14 cellular contexts compared by ENCODE assay signal in genomic region chr3:13747627-13748026, GRCh38.
DNase-seq lines count a peak whose midpoint lies in the region; ATAC-seq, FAIRE-seq and TF ChIP-seq lines count a peak whose summit lies in the region.
"Had no signal": no experiment of that assay in that cellular context is flagged by ENCODE, and none has a peak within 500 bp of the region (broad histone marks: within the 10 kb centered on the region; RNA-seq: fewer than 3 reads in every experiment).

No MANE protein-coding gene starts in this region.

- H2BK15ac ChIP-seq in H9 (ENCODE audit: low read depth, low read length): no peak overlapping the region
- no peak overlapping the region for H2BK15ac ChIP-seq in H1 (ENCODE audit: low read length)

- H3K79me1 ChIP-seq in H9 (ENCODE audit: insufficient read depth, low read depth, low read length, poor library complexity, severe bottlenecking) (no peaks in the 10 kb centered on the region), H1 (ENCODE audit: low read depth, low read length) (no peaks in the 10 kb centered on the region), trophoblast cell (ENCODE audit: low read length) (no peaks in the 10 kb centered on the region)

- no peak overlapping the region for H3K27ac ChIP-seq in H9 (ENCODE audit: insufficient read length, low read depth, low read length)
- no peak overlapping the region; the same call in 1 of the 2 replicates for H3K27ac ChIP-seq in H1 (ENCODE audit: low read depth, low read length)
- no peak overlapping the region for H3K27ac ChIP-seq in trophoblast cell (ENCODE audit: low read depth, low read length)
- H3K27ac ChIP-seq in pancreas: no peak overlapping the region
- H3K27ac ChIP-seq: 22Rv1, GM23248 had no signal

- H4K12ac ChIP-seq in trophoblast cell (ENCODE audit: low read depth, low read length): no peak overlapping the region

- H3K23ac ChIP-seq in H9 (ENCODE audit: insufficient read length, low read depth, low read length) (no peak overlapping the region), H1 (ENCODE audit: insufficient read length) (no peak overlapping the region), trophoblast cell (ENCODE audit: low read length) (peak overlapping the region; percentile 64)

- TF ChIP-seq EP300 in H1 (IDR thresholded peaks at IDR 0.05; ENCODE audit: borderline replicate concordance in 1 of 2, low read depth in 2 of 2, low read length in 2 of 2): no peak

- H3K23me2 ChIP-seq in H9 (ENCODE audit: insufficient read length, low read depth, low read length, poor library complexity, severe bottlenecking) (no peaks in the 10 kb centered on the region), H1 (ENCODE audit: low read depth, low read length) (0 out of 2 replicates have a peak, but pooled peaks cover 2% of the 10 kb centered on the region)

- no peaks in the 10 kb centered on the region for H3K36me3 ChIP-seq in H1 (ENCODE audit: control insufficient read depth in 2 of 4, insufficient read depth in 4 of 4, low read length in 3 of 4)
- H3K36me3 ChIP-seq in trophoblast cell (ENCODE audit: control insufficient read depth in 1 of 2, insufficient read depth in 2 of 2, low read length in 2 of 2): no peaks in the 10 kb centered on the region
- no peaks in the 10 kb centered on the region for H3K36me3 ChIP-seq in pancreas

- H3K4me3 Mint-ChIP-seq in activated CD4-positive, alpha-beta T cell treated with anti-CD3 and anti-CD28 coated beads, Interleukin-2, amount 10 ng/mL, durations not matched to agents 24 days and 14 days: no peak overlapping the region
- no peak overlapping the region for H3K4me3 Mint-ChIP-seq in H9
- H3K4me3 Mint-ChIP-seq: CD8-positive, alpha-beta memory T cell had no signal

- WGBS in H9 (ENCODE audit: extremely low coverage, insufficient read length, low lambda C conversion rate): no CpG with 5 or more reads among the region's 5 CpGs
- 95% methylated on average over 5 of the region's 5 CpGs; no CpG with 5 or more reads in 1 of the 2 experiments for WGBS in H1 (ENCODE audit: extremely low coverage in 1 of 2, insufficient coverage in 1 of 2, insufficient read length in 1 of 2, insufficient replicate concordance in 2 of 2, low coverage in 1 of 2, low lambda C conversion rate in 2 of 2, missing lambda C conversion rate in 1 of 2), 2 experiments
- no CpG with 5 or more reads among the region's 5 CpGs for WGBS in trophoblast cell (ENCODE audit: extremely low coverage, insufficient coverage, insufficient read length)
- whole genome bisulfite sequencing in pancreas, 2 donors: 85 to 88% methylated on average over 5 of the region's 5 CpGs

- H4K20me1 ChIP-seq in H9 (ENCODE audit: control insufficient read depth, insufficient read depth, insufficient read length): no peaks in the 10 kb centered on the region
- peaks cover 0 to 2% of the 10 kb centered on the region in 2 experiments for H4K20me1 ChIP-seq in H1 (replicated peaks in 1 of 2; ENCODE audit: control insufficient read depth in 1 of 2, insufficient read depth in 2 of 2, low read length in 2 of 2)

- H2AK5ac ChIP-seq in H9 (ENCODE audit: insufficient read length, low read length) (no peak overlapping the region), H1 (ENCODE audit: low read depth, low read length) (peak overlapping the region; percentile 25; the same call in 1 of the 2 replicates), trophoblast cell (ENCODE audit: low read length) (no peak overlapping the region)

- H3K9ac ChIP-seq in H9 (ENCODE audit: extremely low read depth, insufficient read length, low read length) (no peak overlapping the region), H1 (replicated peaks in 1 of 4; ENCODE audit: extremely low read depth in 1 of 4, low read depth in 3 of 4, low read length in 3 of 4) (no peak overlapping the region), trophoblast cell (ENCODE audit: low read length) (no peak overlapping the region)
- H3K9ac ChIP-seq: GM23248 had no signal

- peak overlapping the region; percentile 30 for H4K8ac ChIP-seq in H9 (replicated peaks; ENCODE audit: insufficient read length, low read depth, low read length)
- H4K8ac ChIP-seq in H1 (ENCODE audit: extremely low read depth, insufficient read depth, low read length): no peak overlapping the region
- no peak overlapping the region for H4K8ac ChIP-seq in trophoblast cell (ENCODE audit: low read depth, low read length)

- DNase-seq in activated CD4-positive, alpha-beta T cell treated with anti-CD3 and anti-CD28 coated beads, Interleukin-2, amount 10 ng/mL, durations not matched to agents 24 days and 14 days: peak; percentile 43
- no peak for DNase-seq in activated CD4-positive, alpha-beta T cell treated with anti-CD3 and anti-CD28 coated beads for 1 hour
- no peak for DNase-seq in H9
- no peak for DNase-seq in H1 (ENCODE audit: low read depth in 1 of 2, low spot score in 2 of 2)
- no peak for DNase-seq in trophoblast cell
- no peak for DNase-seq in DMS53 treated with DMSO at 0.1 percent for 48 hours (lab: John Stamatoyannopoulos, UW; ENCODE audit: unreplicated experiment)
- no peak for DNase-seq in pancreas
- DNase-seq: Caco-2; CD8-positive, alpha-beta memory T cell; DMS53; GM23248; H7 had no signal

- H3K79me2 ChIP-seq in H9 (ENCODE audit: insufficient read depth, low read length) (no peaks in the 10 kb centered on the region), H1 (ENCODE audit: control insufficient read depth in 1 of 2, insufficient read depth in 2 of 2, low read length in 2 of 2) (no peaks in the 10 kb centered on the region), trophoblast cell (ENCODE audit: control insufficient read depth, insufficient read depth, low read length, poor library complexity) (no peaks in the 10 kb centered on the region)

- no peak overlapping the region for H3K18ac ChIP-seq in H9 (ENCODE audit: insufficient read length, low read depth, low read length)
- no peak overlapping the region for H3K18ac ChIP-seq in H1 (ENCODE audit: extremely low read depth, low read length)
- H3K18ac ChIP-seq in trophoblast cell (ENCODE audit: low read length): no peak overlapping the region

- H3K27me3 ChIP-seq in H9 (ENCODE audit: insufficient read depth, low read length) (no peaks in the 10 kb centered on the region), H1 (replicated peaks in 1 of 4; ENCODE audit: control insufficient read depth in 3 of 4, extremely low read depth in 1 of 4, insufficient read depth in 3 of 4, low read length in 3 of 4) (no peaks in the 10 kb centered on the region), trophoblast cell (ENCODE audit: insufficient read depth, low read length) (no peaks in the 10 kb centered on the region), pancreas (no peaks in the 10 kb centered on the region)

- H4K5ac ChIP-seq in H9 (ENCODE audit: insufficient read length, low read depth, low read length) (no peak overlapping the region), H1 (ENCODE audit: insufficient read length, low read depth, low read length) (no peak overlapping the region)

- H2AFZ ChIP-seq in H9 (ENCODE audit: low read length): no peak overlapping the region
- no peak overlapping the region for H2AFZ ChIP-seq in H1 (ENCODE audit: low read length)
- H2AFZ ChIP-seq in trophoblast cell (ENCODE audit: insufficient read depth, low read length, poor library complexity): no peak overlapping the region
- H2AFZ ChIP-seq: GM23248 had no signal

- no peak overlapping the region for H3K27ac Mint-ChIP-seq in activated CD4-positive, alpha-beta T cell treated with anti-CD3 and anti-CD28 coated beads, Interleukin-2, amount 10 ng/mL, durations not matched to agents 24 days and 14 days
- H3K27ac Mint-ChIP-seq in H9: no peak overlapping the region; a peak in 1 of 7 replicates

- H3K9me3 ChIP-seq in H9 (ENCODE audit: control insufficient read depth, low read depth, low read length): no peaks in the 10 kb centered on the region
- H3K9me3 ChIP-seq in H1 (ENCODE audit: insufficient read depth in 2 of 2, low read depth in 1 of 2, low read length in 1 of 2): peaks cover 9 to 13% of the 10 kb centered on the region in 2 experiments; a peak in 1 of 4 replicates
- peaks cover 11% of the 10 kb centered on the region for H3K9me3 ChIP-seq in trophoblast cell (ENCODE audit: insufficient read depth, low read depth, low read length)
- no peaks in the 10 kb centered on the region for H3K9me3 ChIP-seq in pancreas
- H3K9me3 ChIP-seq: Caco-2 had no signal

- no peak for TF ChIP-seq RAD21 in H1 (IDR thresholded peaks at IDR 0.05 in 1 of 2, conservative IDR thresholded peaks at IDR 0.05 in 1 of 2; ENCODE audit: low read depth in 2 of 2, low read length in 2 of 2)

- no peak overlapping the region for H3T11ph ChIP-seq in H9 (ENCODE audit: low read length)

- H2BK5ac ChIP-seq in H9 (ENCODE audit: insufficient read length, low read length): no peak overlapping the region
- no peak overlapping the region for H2BK5ac ChIP-seq in H1 (ENCODE audit: low read depth, low read length)
- no peak overlapping the region for H2BK5ac ChIP-seq in trophoblast cell (ENCODE audit: low read depth, low read length, poor library complexity)

- no peak overlapping the region for H2BK120ac ChIP-seq in H9 (ENCODE audit: low read depth, low read length, poor library complexity, severe bottlenecking)
- no peak overlapping the region for H2BK120ac ChIP-seq in H1 (replicated peaks; ENCODE audit: low read depth, low read length)
- H2BK120ac ChIP-seq in trophoblast cell (ENCODE audit: insufficient read depth, low read length, poor library complexity): no peak overlapping the region

- H2BK12ac ChIP-seq in H9 (ENCODE audit: insufficient read length, low read depth, low read length) (no peak overlapping the region), H1 (ENCODE audit: low read depth, low read length) (peak overlapping the region; percentile 43; the same call in 1 of the 2 replicates), trophoblast cell (ENCODE audit: low read length) (no peak overlapping the region)

- H3K36me3 Mint-ChIP-seq in activated CD4-positive, alpha-beta T cell treated with anti-CD3 and anti-CD28 coated beads, Interleukin-2, amount 10 ng/mL, durations not matched to agents 24 days and 14 days (ENCODE audit: low read depth): no peaks in the 10 kb centered on the region
- peaks cover 0 to 8% (median 6%) of the 10 kb centered on the region in 3 experiments; a peak in 4 of 7 replicates for H3K36me3 Mint-ChIP-seq in H9 (ENCODE audit: insufficient read depth in 1 of 3, low read depth in 3 of 3)

- FAIRE-seq in H1 (lab: Jason Lieb, UNC) (no peak), pancreas (lab: Jason Lieb, UNC) (no peak)

- H3K9me3 Mint-ChIP-seq in activated CD4-positive, alpha-beta T cell treated with anti-CD3 and anti-CD28 coated beads, Interleukin-2, amount 10 ng/mL, durations not matched to agents 24 days and 14 days: no peaks in the 10 kb centered on the region
- peaks cover 12 to 14% of the 10 kb centered on the region in 2 experiments for H3K9me3 Mint-ChIP-seq in H9

- H3K27me3 Mint-ChIP-seq in activated CD4-positive, alpha-beta T cell treated with anti-CD3 and anti-CD28 coated beads, Interleukin-2, amount 10 ng/mL, durations not matched to agents 24 days and 14 days: peaks cover 2% of the 10 kb centered on the region
- H3K27me3 Mint-ChIP-seq in H9 (ENCODE audit: low read depth): peaks cover 1% of the 10 kb centered on the region; the same call in 1 of the 2 replicates

- H2BK20ac ChIP-seq in H9 (ENCODE audit: low read depth, low read length, poor library complexity, severe bottlenecking) (no peak overlapping the region), H1 (ENCODE audit: low read length) (no peak overlapping the region)

- H3K4me2 ChIP-seq in H9 (ENCODE audit: insufficient read depth, insufficient read length, low read length) (no peak overlapping the region), H1 (ENCODE audit: insufficient read depth in 1 of 2, low read depth in 2 of 2, low read length in 2 of 2) (no peak overlapping the region), trophoblast cell (ENCODE audit: low read length) (no peak overlapping the region)

- H3K56ac ChIP-seq in H9 (ENCODE audit: insufficient read length, low read depth, low read length): no peak overlapping the region
- no peak overlapping the region for H3K56ac ChIP-seq in H1 (replicated peaks; ENCODE audit: insufficient read length, low read depth, low read length)

- ATAC-seq in HG02623 (IDR thresholded peaks at IDR 0.05; ENCODE audit: unreplicated experiment): no peak
- ATAC-seq in pancreas: no peak

- POLR2A ChIA-PET in H1 (lab: Charles Lee; ENCODE audit: partially characterized antibody): no interaction called here

- no peak for TF ChIP-seq CTCF in H9 (conservative IDR thresholded peaks at IDR 0.05)
- no peak for TF ChIP-seq CTCF in H1 (IDR thresholded peaks at IDR 0.05; ENCODE audit: control extremely low read depth in 1 of 3, insufficient read depth in 1 of 3, low read depth in 1 of 3, low read length in 3 of 3)
- no peak for TF ChIP-seq CTCF in pancreas (IDR thresholded peaks at IDR 0.05)

- intact Hi-C loops in activated CD4-positive, alpha-beta T cell treated with anti-CD3 and anti-CD28 coated beads, Interleukin-2, amount 10 ng/mL, durations not matched to agents 24 days and 14 days (cut with micrococcal nuclease): no loop called here
- intact Hi-C loops in pancreas (cut with DNase I): no loop called here

- H4K91ac ChIP-seq in H9 (ENCODE audit: insufficient read length, low read depth, low read length): no peak overlapping the region
- no peak overlapping the region for H4K91ac ChIP-seq in H1 (replicated peaks; ENCODE audit: insufficient read length, low read length)
- no peak overlapping the region for H4K91ac ChIP-seq in trophoblast cell (ENCODE audit: low read depth, low read length)

- CTCF ChIA-PET in H1 (lab: Charles Lee; ENCODE audit: partially characterized antibody): no interaction called here

- H3K4me1 Mint-ChIP-seq in activated CD4-positive, alpha-beta T cell treated with anti-CD3 and anti-CD28 coated beads, Interleukin-2, amount 10 ng/mL, durations not matched to agents 24 days and 14 days: no peaks in the 10 kb centered on the region
- no peaks in the 10 kb centered on the region for H3K4me1 Mint-ChIP-seq in H9
- H3K4me1 Mint-ChIP-seq: CD8-positive, alpha-beta memory T cell had no signal

- H3K4me3 ChIP-seq in H1 (ENCODE audit: extremely low read depth in 1 of 4, insufficient read depth in 2 of 4, low read depth in 3 of 4, low read length in 4 of 4) (no peak overlapping the region), trophoblast cell (ENCODE audit: low read depth, low read length) (peak overlapping the region; percentile 8), pancreas (no peak overlapping the region)
- H3K4me3 ChIP-seq: GM23248 had no signal

- no peak overlapping the region for H3K14ac ChIP-seq in H9 (ENCODE audit: insufficient read depth, low read length)
- no peak overlapping the region for H3K14ac ChIP-seq in H1 (ENCODE audit: insufficient read length)
- no peak overlapping the region for H3K14ac ChIP-seq in trophoblast cell (ENCODE audit: low read length)

- no peak for TF ChIP-seq POLR2A in H1 (IDR thresholded peaks at IDR 0.05; ENCODE audit: control extremely low read depth in 1 of 2, low read depth in 2 of 2, low read length in 2 of 2)

- no peak overlapping the region for H3K4ac ChIP-seq in H9 (ENCODE audit: low read depth, low read length)
- H3K4ac ChIP-seq in H1 (replicated peaks; ENCODE audit: insufficient read length, low read depth, low read length): no peak overlapping the region
- no peak overlapping the region for H3K4ac ChIP-seq in trophoblast cell (ENCODE audit: low read depth, low read length)

- H3K4me1 ChIP-seq in H9 (ENCODE audit: insufficient read depth, low read length): no peaks in the 10 kb centered on the region
- H3K4me1 ChIP-seq in H1 (replicated peaks in 1 of 4; ENCODE audit: control insufficient read depth in 3 of 4, insufficient read depth in 4 of 4, low read length in 3 of 4): no peaks in the 10 kb centered on the region
- no peaks in the 10 kb centered on the region for H3K4me1 ChIP-seq in trophoblast cell (ENCODE audit: control insufficient read depth in 1 of 2, insufficient read depth in 2 of 2, low read length in 2 of 2)
- H3K4me1 ChIP-seq in pancreas: no peaks in the 10 kb centered on the region
- H3K4me1 ChIP-seq: Caco-2 had no signal
